ENCODE assay signal across 12 cellular contexts in genomic region chr4:779555-779954, GRCh38. TPM values are rescaled to one million over a fixed set of nuclear protein-coding genes. Genes with fewer than 3 reads are reported as not detected.
DNase-seq lines count a peak whose midpoint lies in the region; ATAC-seq and TF ChIP-seq lines count a peak whose summit lies in the region.
"Had no signal": no experiment of that assay in that cellular context is flagged by ENCODE, and none has a peak within 500 bp of the region (broad histone marks: within the 10 kb centered on the region; RNA-seq: fewer than 3 reads in every experiment).

No MANE protein-coding gene starts in this region.

- peaks cover 66% of the 10 kb centered on the region for H3K36me3 Mint-ChIP-seq in activated T-cell treated with anti-CD3 and anti-CD28 coated beads, Interleukin-2, amount 50 U/mL, for 24 hours (ENCODE audit: low read depth)
- peaks cover 31% of the 10 kb centered on the region for H3K36me3 Mint-ChIP-seq in progenitor cell of endocrine pancreas (ENCODE audit: insufficient read depth)

- H3K9me3 Mint-ChIP-seq in activated T-cell treated with anti-CD3 and anti-CD28 coated beads, Interleukin-2, amount 50 U/mL, for 24 hours: no peaks in the 10 kb centered on the region
- peaks cover 3% of the 10 kb centered on the region for H3K9me3 Mint-ChIP-seq in progenitor cell of endocrine pancreas (ENCODE audit: low read depth)

- H3K4me1 ChIP-seq in endocrine pancreas (ENCODE audit: control insufficient read depth, insufficient read depth, low read length): no peaks in the 10 kb centered on the region

- peaks cover 5% of the 10 kb centered on the region for H3K36me3 ChIP-seq in endocrine pancreas (ENCODE audit: control insufficient read depth, insufficient read depth, low read length)

- no peaks in the 10 kb centered on the region for H3K27me3 ChIP-seq in endocrine pancreas (ENCODE audit: control insufficient read depth, insufficient read depth, low read length)
- H3K27me3 ChIP-seq: ascending aorta had no signal

- no peak for ATAC-seq in esophagus mucosa

- POLR2A ChIA-PET in RWPE1 (lab: Yijun Ruan, JAX; ENCODE audit: low non-redundant PET): interaction anchor here (1.0 kb wide), 1 partner anchor 153 kb away, joined by 5 read pairs; the partner anchor contains the start of gene TMEM175

- H3K27me3 Mint-ChIP-seq in activated T-cell treated with anti-CD3 and anti-CD28 coated beads, Interleukin-2, amount 50 U/mL, for 24 hours: peaks cover 14% of the 10 kb centered on the region
- H3K27me3 Mint-ChIP-seq in progenitor cell of endocrine pancreas: peaks cover 1% of the 10 kb centered on the region

- H3K9ac ChIP-seq in endocrine pancreas (ENCODE audit: control insufficient read depth, insufficient read depth, low read length): no peak overlapping the region

- peaks cover 64% of the 10 kb centered on the region for H3K4me1 Mint-ChIP-seq in activated T-cell treated with anti-CD3 and anti-CD28 coated beads, Interleukin-2, amount 50 U/mL, for 24 hours (ENCODE audit: low read depth)
- H3K4me1 Mint-ChIP-seq in progenitor cell of endocrine pancreas (ENCODE audit: low read depth): peaks cover 32% of the 10 kb centered on the region

- H3K4me3 ChIP-seq in endocrine pancreas (ENCODE audit: control insufficient read depth, insufficient read depth, low read length): peak overlapping the region; percentile 33

- peak overlapping the region; percentile 89 for H3K4me3 Mint-ChIP-seq in activated T-cell treated with anti-CD3 and anti-CD28 coated beads, Interleukin-2, amount 50 U/mL, for 24 hours
- H3K4me3 Mint-ChIP-seq in progenitor cell of endocrine pancreas (ENCODE audit: low read depth): peak overlapping the region; percentile 83

- DNase-seq in activated T-cell treated with anti-CD3 and anti-CD28 coated beads, Interleukin-2, amount 50 U/mL, for 24 hours: no peak
- no peak for DNase-seq in activated T-cell treated with anti-CD3 and anti-CD28 coated beads, Interleukin-2, amount 50 U/mL, for 1 hour
- DNase-seq in RWPE1 (ENCODE audit: low spot score): no peak
- no peak for DNase-seq in progenitor cell of endocrine pancreas (ENCODE audit: low spot score, unreplicated experiment)
- DNase-seq in stimulated activated CD4-positive, alpha-beta T cell treated with anti-CD3 and anti-CD28 coated beads, Interleukin-15, amount 100 ng/mL, for 24 hours: no peak
- no peak for DNase-seq in retina
- DNase-seq: activated CD4-positive, alpha-beta T cell treated with anti-CD3 and anti-CD28 coated beads for 4 hours; KG1; stomach had no signal

- H3K9me3 ChIP-seq in endocrine pancreas (ENCODE audit: control insufficient read depth, low read length): no peaks in the 10 kb centered on the region
- H3K9me3 ChIP-seq: stomach had no signal

- CTCF ChIA-PET in RWPE1 (lab: Yijun Ruan, JAX): no interaction called here

- peak overlapping the region; percentile 95 for H3K27ac Mint-ChIP-seq in activated T-cell treated with anti-CD3 and anti-CD28 coated beads, Interleukin-2, amount 50 U/mL, for 24 hours
- H3K27ac Mint-ChIP-seq in progenitor cell of endocrine pancreas: peak overlapping the region; percentile 79

- TF ChIP-seq CTCF in RWPE1 (conservative IDR thresholded peaks at IDR 0.05; ENCODE audit: low read depth) (no peak), progenitor cell of endocrine pancreas (IDR thresholded peaks at IDR 0.05; ENCODE audit: unreplicated experiment) (no peak)

- H3K27ac ChIP-seq in RWPE1: peak overlapping the region; percentile 33; the same call in 1 of the 2 replicates

RNA-seq across cellular contexts. Expression of gene CPLX1, which starts 46.4 kb away (rescaled TPM):
- total RNA-seq in progenitor cell of endocrine pancreas (1.4 and 2.0 TPM in 2 replicates), esophagus mucosa (0.92 TPM)
